ENCODE assay signal across 14 cellular contexts in genomic region chr19:17677002-17677401, GRCh38. TPM values are rescaled to one million over a fixed set of nuclear protein-coding genes. Genes with fewer than 3 reads are reported as not detected.
DNase-seq lines count a peak whose midpoint lies in the region; ATAC-seq, FAIRE-seq and TF ChIP-seq lines count a peak whose summit lies in the region.
"Had no signal": no experiment of that assay in that cellular context is flagged by ENCODE, and none has a peak within 500 bp of the region (broad histone marks: within the 10 kb centered on the region; RNA-seq: fewer than 3 reads in every experiment).

No MANE protein-coding gene starts in this region.

- TF ChIP-seq RAD21 in HepG2 (CRISPR knock-in tag; IDR thresholded peaks at IDR 0.05): no peak

- CTCF ChIA-PET in HepG2 (lab: Yijun Ruan, JAX; ENCODE audit: low intra/inter-chr PET ratio, low total read pairs): no interaction called here

- no peaks in the 10 kb centered on the region for H4K20me1 ChIP-seq in HepG2 (ENCODE audit: insufficient read depth, low read length)

- H3K4me2 ChIP-seq in HepG2 (ENCODE audit: low read depth, low read length): no peak overlapping the region

- peak; percentile 43 for TF ChIP-seq CTCF in HepG2 (CRISPR knock-in tag; IDR thresholded peaks at IDR 0.05)
- TF ChIP-seq CTCF in right lobe of liver (IDR thresholded peaks at IDR 0.05): peak in 1 of 4 donors; percentile 6
- peak; percentile 17 for TF ChIP-seq CTCF in astrocyte of the spinal cord (IDR thresholded peaks at IDR 0.05; ENCODE audit: low read depth, low read length)
- no peak for TF ChIP-seq CTCF in ascending aorta (IDR thresholded peaks at IDR 0.05)

- FAIRE-seq in HepG2 (lab: Jason Lieb, UNC): no peak
- FAIRE-seq: TTC549 had no signal

- in situ Hi-C loops in HepG2 (cut with HindIII; ENCODE audit: extremely low pct_ligation_motif_present, low pct_unique_long_range_greater_than_20kb) (no loop called here), astrocyte of the spinal cord (cut with HindIII; ENCODE audit: low sequenced_read_pairs) (no loop called here)

- H3K4me1 ChIP-seq in HepG2 (ENCODE audit: insufficient read depth, low read length) (no peaks in the 10 kb centered on the region), right lobe of liver (no peaks in the 10 kb centered on the region), ascending aorta (peaks cover 4 to 9% of the 10 kb centered on the region in 2 donors)

- H3K27me3 ChIP-seq in HepG2 (ENCODE audit: control insufficient read depth in 1 of 2, insufficient read depth in 2 of 2, low read length in 2 of 2): peaks cover 3 to 17% of the 10 kb centered on the region in 2 experiments; a peak in 3 of 5 replicates
- no peaks in the 10 kb centered on the region for H3K27me3 ChIP-seq in right lobe of liver
- no peaks in the 10 kb centered on the region for H3K27me3 ChIP-seq in ascending aorta

- no peak for TF ChIP-seq EP300 in HepG2 (IDR thresholded peaks at IDR 0.05; ENCODE audit: low read depth in 2 of 2, low read length in 2 of 2)
- no peak for TF ChIP-seq EP300 in HepG2 (CRISPR knock-in tag; IDR thresholded peaks at IDR 0.05; ENCODE audit: borderline replicate concordance)

- H3K36me3 ChIP-seq in HepG2 (replicated peaks in 1 of 2; ENCODE audit: control insufficient read depth in 1 of 2, insufficient read depth in 2 of 2, low read length in 2 of 2) (no peaks in the 10 kb centered on the region), right lobe of liver (no peaks in the 10 kb centered on the region), ascending aorta (no peaks in the 10 kb centered on the region)
- H3K36me3 ChIP-seq: esophagus squamous epithelium, stomach had no signal

- H3K4me3 ChIP-seq in HepG2 (replicated peaks in 1 of 3; ENCODE audit: insufficient read depth in 1 of 3, low read depth in 2 of 3, low read length in 3 of 3) (no peak overlapping the region), right lobe of liver (no peak overlapping the region), astrocyte of the spinal cord (ENCODE audit: low read depth, low read length) (no peak overlapping the region), ascending aorta (no peak overlapping the region)
- H3K4me3 ChIP-seq: esophagus squamous epithelium, stomach had no signal

- no TSS peak for BruUV-seq in HepG2 (replicated peaks; lab: Mats Ljungman, UMichigan)

- DNase-seq in HepG2 (ENCODE audit: low spot score) (peak; percentile 12), right lobe of liver (no peak), M059J (ENCODE audit: low read depth) (peak; percentile 13), astrocyte of the spinal cord (ENCODE audit: low read depth, low spot score) (no peak), ureter (ENCODE audit: low spot score) (no peak), ascending aorta (ENCODE audit: low spot score in 2 of 2) (no peak), DMS153 treated with DMSO at 0.1 percent for 48 hours (lab: John Stamatoyannopoulos, UW; ENCODE audit: unreplicated experiment) (no peak), cortex of kidney (lab: John Stamatoyannopoulos, UW) (no peak)
- DNase-seq: esophagus squamous epithelium, immature natural killer cell, NCI-H187 treated with DMSO at 0.1 percent for 48 hours, stomach had no signal

- H3K9ac ChIP-seq in HepG2 (ENCODE audit: insufficient read depth, low read depth, low read length): no peak overlapping the region

- H3K27ac ChIP-seq in HepG2 (ENCODE audit: extremely low read length, insufficient read depth, low read length) (no peak overlapping the region), right lobe of liver (no peak overlapping the region), ascending aorta (no peak overlapping the region)
- H3K27ac ChIP-seq: esophagus squamous epithelium, stomach had no signal

- ATAC-seq in HepG2 (no peak), right lobe of liver (no peak)

- H2AFZ ChIP-seq in HepG2 (ENCODE audit: low read length): no peak overlapping the region

- TF ChIP-seq POLR2A in HepG2 (IDR thresholded peaks at IDR 0.05; ENCODE audit: insufficient read depth in 1 of 2, low read depth in 2 of 2, low read length in 2 of 2): no peak
- TF ChIP-seq POLR2A in right lobe of liver (IDR thresholded peaks at IDR 0.05): no peak

- intact Hi-C loops in HepG2 (cut with micrococcal nuclease; ENCODE audit: unreplicated experiment): no loop called here
- intact Hi-C loops in right lobe of liver (cut with DNase I): no loop called here
- intact Hi-C loops in ascending aorta (cut with DNase I): no loop called here

- no peaks in the 10 kb centered on the region for H3K79me2 ChIP-seq in HepG2 (ENCODE audit: insufficient read depth, low read length)

- POLR2A ChIA-PET in HepG2 (lab: Yijun Ruan, JAX): no interaction called here

- WGBS in HepG2 (ENCODE audit: low lambda C conversion rate): 42% methylated on average over 2 of the region's 2 CpGs
- 80% methylated on average over 1 of the region's 2 CpGs for WGBS in right lobe of liver (ENCODE audit: insufficient coverage, low coverage, low lambda C conversion rate, missing lambda C conversion rate)

- no peaks in the 10 kb centered on the region for H3K9me3 ChIP-seq in HepG2 (ENCODE audit: low read length)
- no peaks in the 10 kb centered on the region for H3K9me3 ChIP-seq in right lobe of liver
- H3K9me3 ChIP-seq in ascending aorta: no peaks in the 10 kb centered on the region
- H3K9me3 ChIP-seq: esophagus squamous epithelium, stomach had no signal

TF ChIP-seq in HepG2, 621 proteins besides CTCF, POLR2A, EP300 and RAD21 (continues in another document):
- TF ChIP-seq HNRNPL (IDR thresholded peaks at IDR 0.05; ENCODE audit: low read depth, low read length): no peak
- TF ChIP-seq ZNF761 (CRISPR knock-in tag; conservative IDR thresholded peaks at IDR 0.05): no peak
- TF ChIP-seq MAFK (conservative IDR thresholded peaks at IDR 0.05 in 1 of 2, IDR thresholded peaks at IDR 0.05 in 1 of 2; ENCODE audit: low read length in 2 of 2): no peak
- no peak for TF ChIP-seq REL (CRISPR knock-in tag; conservative IDR thresholded peaks at IDR 0.05)
- no peak for TF ChIP-seq SMARCE1 (IDR thresholded peaks at IDR 0.05; ENCODE audit: borderline replicate concordance)
- no peak for TF ChIP-seq FOXO1 (CRISPR knock-in tag; IDR thresholded peaks at IDR 0.05)
- peak; percentile 35 for TF ChIP-seq STAG1 (CRISPR knock-in tag; IDR thresholded peaks at IDR 0.05)

RNA-seq across cellular contexts. Expression of gene UNC13A, which starts 11.2 kb away (rescaled TPM):
- 0.07 and 0.11 TPM in 2 replicates for total RNA-seq in HepG2 (2016; rRNA removed; fragmentation: Illumina TruSeq; extraction: Trizol)
- total RNA-seq in HepG2 (2016; cell fraction: cytosol; rRNA removed; fragmentation: Illumina TruSeq; extraction: Trizol; ENCODE audit: low read depth): not detected in 2 replicates
- 0.09 TPM in 2 replicates for total RNA-seq in HepG2 (2016; cell fraction: insoluble cytoplasmic fraction; rRNA removed; fragmentation: Illumina TruSeq; extraction: Trizol)
- total RNA-seq in HepG2 (2016; cell fraction: membrane; rRNA removed; fragmentation: Illumina TruSeq; extraction: Trizol): 0.03 and 0.06 TPM in 2 replicates
- 0.09 and 0.16 TPM in 2 replicates for total RNA-seq in HepG2 (2016; cell fraction: nucleus; rRNA removed; fragmentation: Illumina TruSeq; extraction: Trizol)
- polyA plus RNA-seq in HepG2 (2011; rRNA removed): 0.34 and 0.45 TPM in 2 replicates
- 0.09 and 0.10 TPM in 2 replicates for polyA plus RNA-seq in HepG2 (2011; cell fraction: cytosol; rRNA removed)
- polyA plus RNA-seq in HepG2 (2011; cell fraction: nucleus; rRNA removed): 1.7 and 2.0 TPM in 2 replicates
- polyA plus RNA-seq in HepG2 (2012): 0.17 and 0.20 TPM in 2 replicates
- polyA plus RNA-seq in HepG2 (2016; cell fraction: cytosol; fragmentation: Illumina TruSeq; extraction: Trizol; ENCODE audit: low read depth): not detected in 2 replicates
- polyA plus RNA-seq in HepG2 (2016; cell fraction: insoluble cytoplasmic fraction; fragmentation: Illumina TruSeq; extraction: Trizol; ENCODE audit: low read depth): 0.05 and 0.14 TPM in 2 replicates
- polyA plus RNA-seq in HepG2 (2016; cell fraction: membrane; fragmentation: Illumina TruSeq; extraction: Trizol; ENCODE audit: low read depth): 0.02 TPM in 1 of 2 replicates, not detected in the other
- 0.40 and 0.84 TPM in 2 replicates for polyA plus RNA-seq in HepG2 (2016; cell fraction: nucleus; fragmentation: Illumina TruSeq; extraction: Trizol; ENCODE audit: insufficient read depth, low read depth)
- 0.24 and 0.63 TPM in 2 replicates for polyA minus RNA-seq in HepG2 (2011; rRNA and poly(A)+ RNA removed; ENCODE audit: low replicate concordance)
- polyA minus RNA-seq in HepG2 (2011; cell fraction: cytosol; rRNA and poly(A)+ RNA removed): 0.18 and 0.30 TPM in 2 replicates
- 0.62 and 1.2 TPM in 2 replicates for polyA minus RNA-seq in HepG2 (2011; cell fraction: nucleus; rRNA and poly(A)+ RNA removed)
- total RNA-seq in right lobe of liver: under 1 TPM in 1 of 6 experiments, not detected in 5; 0.02 TPM
- 0.05 TPM in 1 of 2 replicates, not detected in the other for total RNA-seq in M059J (2014; rRNA removed; shearing (Covaris generic))
- 1.4 TPM for total RNA-seq in ureter
- 2.2 TPM for total RNA-seq in ascending aorta
- polyA plus RNA-seq: CD14-positive monocyte, immature natural killer cell had no signal

RNA-seq across cellular contexts. Expression of gene MAP1S, which starts 42.3 kb away (rescaled TPM):
- total RNA-seq in HepG2 (2016; rRNA removed; fragmentation: Illumina TruSeq; extraction: Trizol) (3.8 and 12.2 TPM in 2 replicates), right lobe of liver (10 to 100 TPM; 11.1 to 31.3 (median 14.9) TPM), ureter (61.6 TPM), ascending aorta (111 TPM)
- total RNA-seq in HepG2 (2016; cell fraction: cytosol; rRNA removed; fragmentation: Illumina TruSeq; extraction: Trizol; ENCODE audit: low read depth): 2.4 and 2.8 TPM in 2 replicates
- total RNA-seq in HepG2 (2016; cell fraction: insoluble cytoplasmic fraction; rRNA removed; fragmentation: Illumina TruSeq; extraction: Trizol): 6.4 and 9.5 TPM in 2 replicates
- total RNA-seq in HepG2 (2016; cell fraction: membrane; rRNA removed; fragmentation: Illumina TruSeq; extraction: Trizol): 6.3 and 6.5 TPM in 2 replicates
- 6.7 and 10.0 TPM in 2 replicates for total RNA-seq in HepG2 (2016; cell fraction: nucleus; rRNA removed; fragmentation: Illumina TruSeq; extraction: Trizol)
- 7.3 and 8.2 TPM in 2 replicates for polyA plus RNA-seq in HepG2 (2011; rRNA removed)
- polyA plus RNA-seq in HepG2 (2011; cell fraction: cytosol; rRNA removed): 3.3 and 5.6 TPM in 2 replicates
- 34.8 and 36.5 TPM in 2 replicates for polyA plus RNA-seq in HepG2 (2011; cell fraction: nucleus; rRNA removed)
- polyA plus RNA-seq in HepG2 (2012): 18.2 and 28.7 TPM in 2 replicates
- 1.0 and 1.3 TPM in 2 replicates for polyA plus RNA-seq in HepG2 (2016; cell fraction: cytosol; fragmentation: Illumina TruSeq; extraction: Trizol; ENCODE audit: low read depth)
- polyA plus RNA-seq in HepG2 (2016; cell fraction: insoluble cytoplasmic fraction; fragmentation: Illumina TruSeq; extraction: Trizol; ENCODE audit: low read depth): 8.8 and 13.1 TPM in 2 replicates
- polyA plus RNA-seq in HepG2 (2016; cell fraction: membrane; fragmentation: Illumina TruSeq; extraction: Trizol; ENCODE audit: low read depth): 2.1 and 3.2 TPM in 2 replicates
- 15.3 and 23.8 TPM in 2 replicates for polyA plus RNA-seq in HepG2 (2016; cell fraction: nucleus; fragmentation: Illumina TruSeq; extraction: Trizol; ENCODE audit: insufficient read depth, low read depth)
- polyA minus RNA-seq in HepG2 (2011; rRNA and poly(A)+ RNA removed; ENCODE audit: low replicate concordance): 37.6 and 52.5 TPM in 2 replicates
- 19.4 and 24.6 TPM in 2 replicates for polyA minus RNA-seq in HepG2 (2011; cell fraction: cytosol; rRNA and poly(A)+ RNA removed)
- 10.9 and 11.4 TPM in 2 replicates for polyA minus RNA-seq in HepG2 (2011; cell fraction: nucleus; rRNA and poly(A)+ RNA removed)
- 16.8 and 17.0 TPM in 2 replicates for total RNA-seq in M059J (2014; rRNA removed; shearing (Covaris generic))

Comparison
In these comparisons a context has a peak if more than half of its experiments do, and no peak if none do; other contexts are left out.
1. DNase-seq: peak in HepG2 (single experiment) and M059J (single experiment); none in right lobe of liver (0 of 3), astrocyte of the spinal cord (single experiment), ureter (single experiment), ascending aorta (0 of 2), DMS153 treated with DMSO at 0.1 percent for 48 hours (single experiment) and cortex of kidney (single experiment).
2. CTCF ChIP-seq: peak in HepG2 (single experiment) and astrocyte of the spinal cord (single experiment); none in ascending aorta (0 of 3).